Comparison of ENCODE assay signal across 8 cellular contexts in the genomic region with DNA sequence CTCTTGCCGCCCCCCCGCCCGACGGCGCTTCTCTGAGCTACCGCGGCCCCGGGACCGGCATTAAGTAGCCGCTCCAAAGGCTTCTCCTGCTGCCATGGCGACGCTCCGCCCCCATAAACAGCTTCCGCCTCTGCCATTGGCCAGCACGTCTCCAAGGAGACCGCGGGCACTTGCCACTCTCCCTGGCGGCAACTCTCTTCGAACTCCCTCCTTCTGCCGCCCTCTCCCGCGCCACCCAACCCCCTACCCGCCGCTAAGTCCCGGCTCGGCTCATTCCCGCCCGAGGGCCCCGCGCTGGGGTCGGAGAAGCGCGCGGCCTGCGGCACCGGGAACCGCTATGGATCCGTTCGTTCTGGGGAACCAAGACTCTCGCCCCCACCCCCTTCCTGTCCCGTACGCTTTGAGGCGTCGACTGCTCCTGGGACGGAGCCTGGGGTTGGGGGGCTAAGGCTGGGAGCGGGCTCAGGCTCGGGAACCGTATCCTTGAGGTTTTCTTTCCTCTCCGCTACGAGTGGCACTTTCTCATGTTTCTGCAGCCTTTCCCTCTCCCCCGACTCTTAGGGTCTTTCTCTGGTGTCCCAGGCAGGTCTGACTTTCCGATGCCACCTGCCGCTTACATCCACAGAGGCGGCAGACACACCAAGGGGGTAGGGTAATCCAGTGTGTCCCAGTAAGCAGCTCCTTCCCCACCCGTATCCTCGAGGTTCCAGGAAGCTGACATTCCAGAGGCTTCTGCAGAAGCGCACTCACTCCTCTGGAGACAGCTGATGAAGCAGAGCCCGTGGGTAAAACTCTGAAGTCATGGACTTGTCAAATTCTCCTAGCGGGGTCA. TPM values are rescaled to one million over a fixed set of nuclear protein-coding genes. Genes with fewer than 3 reads are reported as not detected.
DNase-seq lines count a peak whose midpoint lies in the region; ATAC-seq and TF ChIP-seq lines count a peak whose summit lies in the region.

A gene with protein sequence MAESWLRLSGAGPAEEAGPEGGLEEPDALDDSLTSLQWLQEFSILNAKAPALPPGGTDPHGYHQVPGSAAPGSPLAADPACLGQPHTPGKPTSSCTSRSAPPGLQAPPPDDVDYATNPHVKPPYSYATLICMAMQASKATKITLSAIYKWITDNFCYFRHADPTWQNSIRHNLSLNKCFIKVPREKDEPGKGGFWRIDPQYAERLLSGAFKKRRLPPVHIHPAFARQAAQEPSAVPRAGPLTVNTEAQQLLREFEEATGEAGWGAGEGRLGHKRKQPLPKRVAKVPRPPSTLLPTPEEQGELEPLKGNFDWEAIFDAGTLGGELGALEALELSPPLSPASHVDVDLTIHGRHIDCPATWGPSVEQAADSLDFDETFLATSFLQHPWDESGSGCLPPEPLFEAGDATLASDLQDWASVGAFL (minus strand): TSS at position 34 of the 832 bp plus-strand sequence. CDS start 850 bp downstream, outside the sequence.

- H3K4me1 ChIP-seq in foreskin keratinocyte: no peaks in the 10 kb centered on the region

- TF ChIP-seq CTCF in foreskin keratinocyte (conservative IDR thresholded peaks at IDR 0.05) (peak; percentile 2), neural crest cell (conservative IDR thresholded peaks at IDR 0.05) (no peak)

- H3K27me3 ChIP-seq in MG63: peaks cover 5% of the 10 kb centered on the region; the same call in 1 of the 2 replicates
- peaks cover 84% of the 10 kb centered on the region for H3K27me3 ChIP-seq in foreskin keratinocyte

- no peaks in the 10 kb centered on the region for H3K36me3 ChIP-seq in MG63

- no peak within 1 kb of the TSS for H3K27ac ChIP-seq in foreskin keratinocyte

- H3K27ac Mint-ChIP-seq in neural crest cell (ENCODE audit: unreplicated experiment): peak within 1 kb of the TSS; percentile 95

- ATAC-seq in GM21723 (IDR thresholded peaks at IDR 0.05; ENCODE audit: unreplicated experiment) (peak; percentile 74), foreskin keratinocyte (peak; percentile 86)
- ATAC-seq in stimulated activated naive CD8-positive, alpha-beta T cell treated with anti-CD3 and anti-CD28 coated beads, Interleukin-15, Interleukin-2, amounts not matched to agents 100 U/mL and 50 U/mL, for 24 hours: peak; percentile 82

- peak; percentile 80 for DNase-seq in CMK (ENCODE audit: low read depth)
- peak; percentile 85 for DNase-seq in MG63
- DNase-seq in SHP77 treated with DMSO at 0.1 percent for 48 hours (lab: John Stamatoyannopoulos, UW): peak; percentile 91
- peak; percentile 96 for DNase-seq in activated effector memory CD4-positive, alpha-beta T cell treated with anti-CD3 and anti-CD28 coated beads, Interleukin-2, amount 50 U/mL, for 16 hours
- DNase-seq in foreskin keratinocyte: peak in 1 of 2 donors; percentile 53
- DNase-seq in neural crest cell (ENCODE audit: low read depth, low spot score): peak; percentile 89
- DNase-seq in stimulated activated naive CD8-positive, alpha-beta T cell treated with anti-CD3 and anti-CD28 coated beads, Interleukin-15, Interleukin-2, amounts not matched to agents 100 U/mL and 50 U/mL, for 24 hours: peak; percentile 91

- peaks cover 50% of the 10 kb centered on the region for H3K27me3 Mint-ChIP-seq in neural crest cell (ENCODE audit: low read depth)

- no peaks in the 10 kb centered on the region for H3K9me3 Mint-ChIP-seq in neural crest cell

- peaks cover 48% of the 10 kb centered on the region for H3K4me1 Mint-ChIP-seq in neural crest cell

- H3K9me3 ChIP-seq in MG63: no peaks in the 10 kb centered on the region

- H3K36me3 Mint-ChIP-seq in neural crest cell (ENCODE audit: low read depth): no peaks in the 10 kb centered on the region

- peak within 1 kb of the TSS; percentile 38 for H3K4me3 ChIP-seq in MG63

- H3K4me3 Mint-ChIP-seq in neural crest cell: peak within 1 kb of the TSS; percentile 88

RNA-seq across cellular contexts. Expression of the gene that starts here (rescaled TPM):
- not detected in 2 replicates for total RNA-seq in MG63 (2014; rRNA removed; shearing (Covaris generic); ENCODE audit: low replicate concordance)
- total RNA-seq in foreskin keratinocyte (0.11 and 0.14 TPM in 2 replicates), neural crest cell (4.3 and 4.5 TPM in 2 replicates)
- 0.11 and 0.12 TPM in 2 replicates for polyA plus RNA-seq in foreskin keratinocyte

Comparison
In these comparisons a context has a peak if more than half of its experiments do, and no peak if none do; other contexts are left out.
1. Peak in DNase-seq and H3K4me3 ChIP-seq in MG63; RNA of the gene not detected or under 1 TPM.
2. Peak in ATAC-seq in foreskin keratinocyte; RNA of the gene not detected or under 1 TPM.